Comparison of ENCODE assay signal across 8 cellular contexts in genomic region chr10:103053659-103054581, GRCh38.
DNase-seq lines count a peak whose midpoint lies in the region; ATAC-seq and TF ChIP-seq lines count a peak whose summit lies in the region.

No MANE protein-coding gene starts in this region.

- H3K4me3 ChIP-seq in PC-3 (ENCODE audit: low read length) (0 out of 2 replicates have a peak overlapping the region, but pooled peaks have one; percentile 47), ovary (peak overlapping the region; percentile 30)

- no peaks in the 10 kb centered on the region for H3K79me2 ChIP-seq in PC-3 (ENCODE audit: low read length)

- peak overlapping the region; percentile 83 for H3K4me3 Mint-ChIP-seq in type B pancreatic cell

- H3K4me2 ChIP-seq in PC-3 (ENCODE audit: low read length): peak overlapping the region; percentile 33

- no peaks in the 10 kb centered on the region for H3K36me3 ChIP-seq in PC-3 (ENCODE audit: low read depth, low read length)
- H3K36me3 ChIP-seq in ovary: no peaks in the 10 kb centered on the region

- DNase-seq in PC-3 (peak; percentile 41), glomerular visceral epithelial cell (ENCODE audit: extremely low spot score) (peak; percentile 65), ovary (peak; percentile 69 to 77 (median 73)), type B pancreatic cell (ENCODE audit: extremely low spot score, unreplicated experiment) (no peak), NCI-H1048 (lab: John Stamatoyannopoulos, UW) (no peak)
- DNase-seq in activated naive CD4-positive, alpha-beta T cell treated with anti-CD3 and anti-CD28 coated beads, Interleukin-2, amount 50 U/mL, for 16 hours: peak; percentile 29

- H3F3A ChIP-seq in PC-3 (ENCODE audit: low read length, unreplicated experiment): no peaks in the 10 kb centered on the region

- H3K27me3 ChIP-seq in PC-3 (ENCODE audit: low read length): no peaks in the 10 kb centered on the region
- no peaks in the 10 kb centered on the region for H3K27me3 ChIP-seq in ovary

- 3 to 13% (median 4%) methylated on average over 20 of the region's 20 CpGs for WGBS in ovary, 3 donors

- peak; percentile 48 for TF ChIP-seq CTCF in PC-3 (conservative IDR thresholded peaks at IDR 0.05; ENCODE audit: low read depth, low read length)
- TF ChIP-seq CTCF in ovary (IDR thresholded peaks at IDR 0.05): peak in 2 of 3 donors; percentile 21 to 27
- peak; percentile 56 for TF ChIP-seq CTCF in type B pancreatic cell (conservative IDR thresholded peaks at IDR 0.05)

- H3K9ac ChIP-seq in PC-3 (ENCODE audit: low read length): no peak overlapping the region

- peak; percentile 19 for TF ChIP-seq POLR2A in ovary (IDR thresholded peaks at IDR 0.05)

- no TSS peak for BruUV-seq in PC-3 (replicated peaks; lab: Mats Ljungman, UMichigan)

- POLR2A ChIA-PET in PC-3 (lab: Charles Lee; ENCODE audit: unreplicated experiment): no interaction called here

- intact Hi-C loops in PC-3 (cut with micrococcal nuclease): loop anchor here (1.0 kb wide), 1 partner anchor 137 kb away; no protein-coding TSS in a partner anchor
- intact Hi-C loops in ovary (cut with DNase I): loop anchor here in 2 of 4 donors (5.0 to 10.0 kb wide), 2 partner anchors 137 to 319 kb away; partner anchors contain the start of gene CNNM2 (in 1 of the 2)

- no peaks in the 10 kb centered on the region for H3K9me3 Mint-ChIP-seq in type B pancreatic cell

- H3K9me3 ChIP-seq in PC-3 (ENCODE audit: low read length) (no peaks in the 10 kb centered on the region), ovary (no peaks in the 10 kb centered on the region)

- H3K36me3 Mint-ChIP-seq in type B pancreatic cell: no peaks in the 10 kb centered on the region

- H2AFZ ChIP-seq in PC-3 (ENCODE audit: low read length): no peak overlapping the region; the same call in 1 of the 2 replicates

- H3K27ac ChIP-seq in PC-3 (ENCODE audit: low read length) (no peak overlapping the region), ovary (peak overlapping the region in 1 of 2 donors; percentile 58)

- ATAC-seq in GM18861 (IDR thresholded peaks at IDR 0.05; ENCODE audit: unreplicated experiment) (peak; percentile 79), HG02938 (IDR thresholded peaks at IDR 0.05; ENCODE audit: unreplicated experiment) (peak; percentile 84), PC-3 (peak; percentile 96)

- H3K27me3 Mint-ChIP-seq in type B pancreatic cell: no peaks in the 10 kb centered on the region

- H3K4me1 ChIP-seq in PC-3 (ENCODE audit: insufficient read depth, low read length) (no peaks in the 10 kb centered on the region), ovary (ENCODE audit: insufficient read depth) (peaks cover 8% of the 10 kb centered on the region)

- H3K27ac Mint-ChIP-seq in type B pancreatic cell: peak overlapping the region; percentile 66

- H3K9me2 ChIP-seq in PC-3 (replicated peaks; ENCODE audit: low read length): no peaks in the 10 kb centered on the region

- CTCF ChIA-PET in PC-3 (lab: Charles Lee): no interaction called here

- H3K4me1 Mint-ChIP-seq in type B pancreatic cell (ENCODE audit: unreplicated experiment): peaks cover 14% of the 10 kb centered on the region

- H4K20me1 ChIP-seq in PC-3 (ENCODE audit: low read length): no peaks in the 10 kb centered on the region

- TF ChIP-seq EP300 in ovary (IDR thresholded peaks at IDR 0.05): no peak

Comparison
In these comparisons a context has a peak if more than half of its experiments do, and no peak if none do; other contexts are left out.
1. DNase-seq: peak in PC-3 (single experiment), activated naive CD4-positive, alpha-beta T cell treated with anti-CD3 and anti-CD28 coated beads, Interleukin-2, amount 50 U/mL, for 16 hours (single experiment), glomerular visceral epithelial cell (single experiment) and ovary (5 of 5); none in type B pancreatic cell (single experiment) and NCI-H1048 (single experiment).
2. Peak in every context shown above with its lines, with median percentiles within 50 percentile points of each other: ATAC-seq and CTCF ChIP-seq.